ENCODE assay signal across 1 cellular context in the genomic region with DNA sequence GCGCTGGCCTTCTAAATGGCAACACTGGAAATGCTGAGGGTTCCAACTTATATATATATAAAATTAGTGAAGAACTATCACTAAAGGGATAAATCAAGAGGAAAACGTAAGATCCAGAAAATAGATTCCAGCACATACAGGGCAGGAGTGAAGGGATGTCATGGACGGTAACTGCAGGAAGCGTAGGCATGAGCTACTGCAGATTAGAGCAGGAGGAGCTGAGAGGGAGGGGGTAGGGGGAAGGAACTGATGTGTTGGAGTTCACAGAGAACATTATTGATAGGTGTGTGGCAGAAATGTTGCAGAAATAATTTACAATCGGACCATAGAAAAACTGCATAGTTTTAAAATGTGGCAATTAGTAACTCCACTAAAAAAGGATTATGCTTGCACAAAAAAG.
TF ChIP-seq lines count a peak whose summit lies in the region.

No MANE protein-coding gene starts in this region.

TF ChIP-seq in GM23338, 12 proteins besides CTCF, POLR2A, EP300 and RAD21 (continued from another document):
- TF ChIP-seq, protein P1, sequence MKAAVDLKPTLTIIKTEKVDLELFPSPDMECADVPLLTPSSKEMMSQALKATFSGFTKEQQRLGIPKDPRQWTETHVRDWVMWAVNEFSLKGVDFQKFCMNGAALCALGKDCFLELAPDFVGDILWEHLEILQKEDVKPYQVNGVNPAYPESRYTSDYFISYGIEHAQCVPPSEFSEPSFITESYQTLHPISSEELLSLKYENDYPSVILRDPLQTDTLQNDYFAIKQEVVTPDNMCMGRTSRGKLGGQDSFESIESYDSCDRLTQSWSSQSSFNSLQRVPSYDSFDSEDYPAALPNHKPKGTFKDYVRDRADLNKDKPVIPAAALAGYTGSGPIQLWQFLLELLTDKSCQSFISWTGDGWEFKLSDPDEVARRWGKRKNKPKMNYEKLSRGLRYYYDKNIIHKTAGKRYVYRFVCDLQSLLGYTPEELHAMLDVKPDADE (IDR thresholded peaks at IDR 0.05), result no peak
